In the genomic region with DNA sequence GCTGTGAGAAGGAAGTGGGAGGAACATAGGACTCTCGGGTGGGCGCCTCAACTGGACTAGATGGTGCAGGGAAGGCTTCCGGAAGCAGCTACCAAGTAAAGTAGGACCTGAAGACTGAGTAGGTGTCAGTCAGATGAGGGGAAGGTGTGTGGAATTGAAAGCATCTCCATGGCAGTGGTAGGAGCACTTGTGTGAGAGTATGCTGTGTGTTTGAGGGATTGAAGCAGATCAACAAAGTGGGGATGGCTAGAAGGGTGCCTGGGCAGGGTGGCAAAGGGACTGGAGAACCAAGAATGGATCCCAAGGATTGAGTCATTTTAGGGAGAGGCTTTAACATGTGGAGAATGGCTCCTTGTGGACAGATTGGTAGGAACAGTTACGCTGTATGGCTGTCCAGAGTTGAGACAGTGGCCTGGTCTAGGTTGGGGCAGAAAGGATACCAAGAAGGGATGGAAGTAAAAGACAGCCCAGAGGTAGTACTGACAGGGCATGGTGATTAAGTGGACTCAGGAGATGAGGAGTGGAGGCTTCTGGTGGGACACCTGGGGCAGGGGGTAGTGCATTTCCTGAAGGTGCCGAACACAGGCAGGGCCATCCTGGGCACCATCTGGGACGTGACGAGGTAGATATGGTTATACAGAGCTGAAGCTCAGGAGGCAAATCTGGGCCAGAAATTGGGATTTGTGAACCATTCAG, we compare ENCODE assay signal across 8 cellular contexts. TPM values are rescaled to one million over a fixed set of nuclear protein-coding genes. Genes with fewer than 3 reads are reported as not detected.
DNase-seq lines count a peak whose midpoint lies in the region; ATAC-seq and TF ChIP-seq lines count a peak whose summit lies in the region.

No MANE protein-coding gene starts in this region.

- H3K36me3 Mint-ChIP-seq in CD4-positive, alpha-beta memory T cell, result peaks cover 7 to 30% of the 10 kb centered on the region in 2 donors

- H3K4me1 ChIP-seq in CD4-positive, alpha-beta memory T cell (ENCODE audit: insufficient read depth, low read length), result peaks cover 39% of the 10 kb centered on the region
- H3K4me1 ChIP-seq in OCI-LY3 (ENCODE audit: low read length) (peaks cover 21% of the 10 kb centered on the region), neuron (ENCODE audit: insufficient read depth, low read length) (peaks cover 17% of the 10 kb centered on the region)
- H3K4me1 ChIP-seq in effector memory CD4-positive, alpha-beta T cell (ENCODE audit: control insufficient read depth, insufficient read depth, low read length, poor library complexity, severe bottlenecking), result peaks cover 26% of the 10 kb centered on the region

- H3K4me2 ChIP-seq in OCI-LY3 (ENCODE audit: low read length), result peak overlapping the region; percentile 97

- intact Hi-C loops in CD4-positive, alpha-beta memory T cell (cut with micrococcal nuclease), result loop anchor here (2.0 to 5.0 kb wide), 3 partner anchors 81 to 1037 kb away; a partner anchor contains a TSS

- TF ChIP-seq CTCF in OCI-LY3 (IDR thresholded peaks at IDR 0.05; ENCODE audit: low read depth, low read length), result no peak

- no peaks in the 10 kb centered on the region for H3K36me3 ChIP-seq in CD4-positive, alpha-beta memory T cell (ENCODE audit: insufficient read depth, low read length)
- H3K36me3 ChIP-seq in OCI-LY3 (replicated peaks; ENCODE audit: low read depth, low read length), result peaks cover 19% of the 10 kb centered on the region
- peaks cover 6% of the 10 kb centered on the region for H3K36me3 ChIP-seq in effector memory CD4-positive, alpha-beta T cell (ENCODE audit: control insufficient read depth, insufficient read depth, low read length)
- peaks cover 14% of the 10 kb centered on the region for H3K36me3 ChIP-seq in neuron (ENCODE audit: insufficient read depth, low read length)

- peaks cover 0 to 3% (median 0%) of the 10 kb centered on the region in 8 donors for H3K9me3 Mint-ChIP-seq in CD4-positive, alpha-beta memory T cell

- no peak for DNase-seq in CD4-positive, alpha-beta memory T cell
- no peak for DNase-seq in effector memory CD4-positive, alpha-beta T cell
- no peak for DNase-seq in activated CD4-positive, CD25-positive, alpha-beta regulatory T cell treated with anti-CD3 and anti-CD28 coated beads, Interleukin-2, amount 50 U/mL, for 72 hours
- no peak for DNase-seq in SHP77 (lab: John Stamatoyannopoulos, UW)
- no peak for DNase-seq in NK-92 treated with Interleukin-12 subunit alpha and Interleukin-12 subunit beta, amount 100 ng/mL, for 24 hours (lab: John Stamatoyannopoulos, UW)

- H3K27ac Mint-ChIP-seq in CD4-positive, alpha-beta memory T cell, result peak overlapping the region; percentile 65 to 100 (median 99)

- H4K20me1 ChIP-seq in OCI-LY3 (ENCODE audit: insufficient read depth, low read length), result peaks cover 8% of the 10 kb centered on the region

- H3K9ac ChIP-seq in OCI-LY3 (ENCODE audit: low read length), result peak overlapping the region; percentile 89

- no peak overlapping the region for H2AFZ ChIP-seq in OCI-LY3 (ENCODE audit: low read depth, low read length)
- no peak overlapping the region for H2AFZ ChIP-seq in neuron (ENCODE audit: low read depth, low read length)

- CTCF ChIA-PET in CD4-positive, alpha-beta memory T cell (lab: Charles Lee; ENCODE audit: partially characterized antibody), result interaction anchor here (0.6 kb wide), 1 partner anchor 9 kb away, joined by 3 read pairs; no protein-coding TSS in a partner anchor

- H3K4me1 Mint-ChIP-seq in CD4-positive, alpha-beta memory T cell, result peaks cover 24 to 63% (median 46%) of the 10 kb centered on the region in 4 donors

- H3K79me2 ChIP-seq in OCI-LY3 (ENCODE audit: low read length), result peaks cover 60% of the 10 kb centered on the region

- no peaks in the 10 kb centered on the region for H3K9me3 ChIP-seq in CD4-positive, alpha-beta memory T cell (ENCODE audit: control insufficient read depth in 1 of 2, low read length in 2 of 2)
- H3K9me3 ChIP-seq in OCI-LY3 (ENCODE audit: insufficient read depth, low read length), result no peaks in the 10 kb centered on the region
- H3K9me3 ChIP-seq in effector memory CD4-positive, alpha-beta T cell (ENCODE audit: control insufficient read depth, low read length), result no peaks in the 10 kb centered on the region
- H3K9me3 ChIP-seq in neuron (ENCODE audit: low read length), result no peaks in the 10 kb centered on the region

- POLR2A ChIA-PET in CD4-positive, alpha-beta memory T cell (lab: Charles Lee; ENCODE audit: partially characterized antibody), result interaction anchor here (0.6 kb wide), 1 partner anchor 43 kb away, joined by 3 read pairs; no protein-coding TSS in a partner anchor

- no peaks in the 10 kb centered on the region for H3K27me3 ChIP-seq in CD4-positive, alpha-beta memory T cell (ENCODE audit: insufficient read depth, low read length)
- H3K27me3 ChIP-seq in OCI-LY3 (ENCODE audit: low read depth, low read length) (no peaks in the 10 kb centered on the region), neuron (ENCODE audit: insufficient read depth, low read length) (no peaks in the 10 kb centered on the region)
- no peaks in the 10 kb centered on the region for H3K27me3 ChIP-seq in effector memory CD4-positive, alpha-beta T cell (replicated peaks; ENCODE audit: control insufficient read depth, insufficient read depth, low read length, poor library complexity, severe bottlenecking)

- peak overlapping the region; percentile 98 to 100 (median 100) for H3K4me3 Mint-ChIP-seq in CD4-positive, alpha-beta memory T cell

- H3K27ac ChIP-seq in CD4-positive, alpha-beta memory T cell (ENCODE audit: low read depth, low read length), result peak overlapping the region; percentile 74
- H3K27ac ChIP-seq in OCI-LY3 (ENCODE audit: low read length), result no peak overlapping the region
- H3K27ac ChIP-seq in effector memory CD4-positive, alpha-beta T cell (ENCODE audit: insufficient read depth, low read length, poor library complexity, severe bottlenecking), result no peak overlapping the region

- H3K4me3 ChIP-seq in CD4-positive, alpha-beta memory T cell (ENCODE audit: low read length in 2 of 2), result peak overlapping the region; percentile 83 to 95
- H3K4me3 ChIP-seq in OCI-LY3 (ENCODE audit: low read length), result peak overlapping the region; percentile 84
- peak overlapping the region; percentile 72 for H3K4me3 ChIP-seq in effector memory CD4-positive, alpha-beta T cell (ENCODE audit: insufficient read depth, low read depth, low read length, poor library complexity, severe bottlenecking)
- peak overlapping the region; percentile 56 for H3K4me3 ChIP-seq in neuron (ENCODE audit: low read length)

- no peaks in the 10 kb centered on the region for H3K27me3 Mint-ChIP-seq in CD4-positive, alpha-beta memory T cell

- ATAC-seq in HG03196 (IDR thresholded peaks at IDR 0.05; ENCODE audit: unreplicated experiment), result no peak

RNA-seq across cellular contexts. Expression of a gene that starts 1.5 kb away (rescaled TPM):
- 10 to 100 TPM; 12.1 to 13.2 TPM for total RNA-seq in CD4-positive, alpha-beta memory T cell
- polyA plus RNA-seq in CD4-positive, alpha-beta memory T cell, result 10 to 100 TPM; 26.5 to 27.1 TPM

RNA-seq across cellular contexts. Expression of a gene that starts 4.2 kb away (rescaled TPM):
- 1 to 10 TPM; 5.5 to 5.8 TPM for total RNA-seq in CD4-positive, alpha-beta memory T cell
- 1 to 10 TPM in 1 of 2 donors, not detected in 1; 1.3 TPM for polyA plus RNA-seq in CD4-positive, alpha-beta memory T cell

RNA-seq across cellular contexts. Expression of a gene that starts 42.7 kb away (rescaled TPM):
- total RNA-seq in CD4-positive, alpha-beta memory T cell, result 10 to 100 TPM; 11.3 to 13.9 TPM
- not detected for polyA plus RNA-seq in CD4-positive, alpha-beta memory T cell
